Comparison of ENCODE assay signal across 1 cellular context in the genomic region with DNA sequence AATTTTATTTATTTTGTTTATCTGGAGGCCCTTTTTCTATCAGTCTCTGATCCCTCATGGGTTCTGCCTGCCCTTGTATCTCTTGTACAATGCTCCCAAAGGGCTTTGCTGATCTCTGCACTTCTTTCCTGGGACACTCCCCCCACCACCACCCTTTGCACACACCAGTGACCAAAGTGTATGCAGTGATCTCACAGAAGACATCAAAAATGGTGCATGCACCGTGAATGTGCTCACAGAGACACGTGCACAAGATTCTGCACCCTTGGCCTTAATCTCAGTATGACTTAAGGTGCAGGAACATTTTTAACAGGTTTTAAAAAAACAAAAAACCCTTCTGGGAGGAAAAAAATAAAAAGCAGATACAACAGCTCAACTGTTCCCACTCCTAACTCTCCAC.
A peak's percentile ranks its signal among the peaks of the same experiment; 100 is the strongest.
TF ChIP-seq lines count a peak whose summit lies in the region.

No MANE protein-coding gene starts in this region.

TF ChIP-seq in GM12878, 131 proteins besides CTCF, POLR2A, EP300 and RAD21:
- TF ChIP-seq DPF2 (IDR thresholded peaks at IDR 0.05) = no peak
- peak; percentile 42 to 56; a peak in 1 of 4 replicates for TF ChIP-seq BHLHE40 (IDR thresholded peaks at IDR 0.05; ENCODE audit: borderline replicate concordance in 1 of 2, low read depth in 2 of 2, low read length in 1 of 2)
